Comparison of ENCODE assay signal across 14 cellular contexts in genomic region chr5:132060501-132061161, GRCh38. TPM values are rescaled to one million over a fixed set of nuclear protein-coding genes. Genes with fewer than 3 reads are reported as not detected.
DNase-seq lines count a peak whose midpoint lies in the region; ATAC-seq and TF ChIP-seq lines count a peak whose summit lies in the region.
"Had no signal": no experiment of that assay in that cellular context is flagged by ENCODE, and none has a peak within 500 bp of the region (broad histone marks: within the 10 kb centered on the region; RNA-seq: fewer than 3 reads in every experiment).

A gene with protein sequence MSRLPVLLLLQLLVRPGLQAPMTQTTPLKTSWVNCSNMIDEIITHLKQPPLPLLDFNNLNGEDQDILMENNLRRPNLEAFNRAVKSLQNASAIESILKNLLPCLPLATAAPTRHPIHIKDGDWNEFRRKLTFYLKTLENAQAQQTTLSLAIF (plus strand): TSS chr5:132060655. CDS start chr5:132060707, 52 bp downstream.

- H3K4me1 ChIP-seq in right atrium auricular region: no peaks in the 10 kb centered on the region
- no peaks in the 10 kb centered on the region for H3K4me1 ChIP-seq in right cardiac atrium (ENCODE audit: control insufficient read depth, insufficient read depth, low read length)
- peaks cover 3 to 36% of the 10 kb centered on the region in 2 donors for H3K4me1 ChIP-seq in naive thymus-derived CD4-positive, alpha-beta T cell (ENCODE audit: control insufficient read depth in 2 of 2, insufficient read depth in 2 of 2, low read length in 2 of 2)

- peaks cover 10% of the 10 kb centered on the region for H3K27me3 Mint-ChIP-seq in activated T-helper 1 cell treated with anti-CD3 and anti-CD28 coated beads, Interleukin-12 subunit alpha, Interleukin-12 subunit beta, Interleukin-2, Interleukin-4 antibody, amounts not matched to agents 30 ng/mL and 10 ng/mL and 1 ng/mL, durations not matched to agents 14 hours and 24 hours and 36 hours (ENCODE audit: insufficient read depth)
- peaks cover 0 to 20% (median 0%) of the 10 kb centered on the region in 5 donors for H3K27me3 Mint-ChIP-seq in naive thymus-derived CD4-positive, alpha-beta T cell
- H3K27me3 Mint-ChIP-seq: effector memory CD8-positive, alpha-beta T cell had no signal

- H3K27ac ChIP-seq in right atrium auricular region: no peak within 1 kb of the TSS
- no peak within 1 kb of the TSS for H3K27ac ChIP-seq in right cardiac atrium (ENCODE audit: low read length)
- no peak within 1 kb of the TSS for H3K27ac ChIP-seq in naive thymus-derived CD4-positive, alpha-beta T cell (ENCODE audit: low read depth, low read length)
- H3K27ac ChIP-seq: brain microvascular endothelial cell had no signal

- H3K4me3 Mint-ChIP-seq in activated T-helper 1 cell treated with anti-CD3 and anti-CD28 coated beads, Interleukin-12 subunit alpha, Interleukin-12 subunit beta, Interleukin-2, Interleukin-4 antibody, amounts not matched to agents 30 ng/mL and 10 ng/mL and 1 ng/mL, durations not matched to agents 14 hours and 24 hours and 36 hours: no peak within 1 kb of the TSS
- no peak within 1 kb of the TSS for H3K4me3 Mint-ChIP-seq in naive thymus-derived CD4-positive, alpha-beta T cell

- H3K27ac Mint-ChIP-seq in activated T-helper 1 cell treated with anti-CD3 and anti-CD28 coated beads, Interleukin-12 subunit alpha, Interleukin-12 subunit beta, Interleukin-2, Interleukin-4 antibody, amounts not matched to agents 30 ng/mL and 10 ng/mL and 1 ng/mL, durations not matched to agents 14 hours and 24 hours and 36 hours: peak within 1 kb of the TSS; percentile 48
- H3K27ac Mint-ChIP-seq in naive thymus-derived CD4-positive, alpha-beta T cell: peak within 1 kb of the TSS in 1 of 9 donors; percentile 80

- peak; percentile 50 for DNase-seq in right atrium auricular region (ENCODE audit: low spot score)
- DNase-seq in right cardiac atrium: no peak
- no peak for DNase-seq in activated T-helper 1 cell treated with anti-CD3 and anti-CD28 coated beads, Interleukin-12 subunit alpha, Interleukin-12 subunit beta, Interleukin-2, Interleukin-4 antibody, amounts not matched to agents 30 ng/mL and 10 ng/mL and 1 ng/mL, durations not matched to agents 14 hours and 24 hours and 36 hours (ENCODE audit: low spot score)
- peak; percentile 75 for DNase-seq in mesenteric fat pad (ENCODE audit: low spot score)
- DNase-seq in naive thymus-derived CD4-positive, alpha-beta T cell: no peak
- no peak for DNase-seq in GF-D8 (lab: John Stamatoyannopoulos, UW)
- no peak for DNase-seq in kidney glomerular epithelial cell (lab: John Stamatoyannopoulos, UW)
- no peak for DNase-seq in CD1c-positive myeloid dendritic cell (ENCODE audit: extremely low spot score)
- DNase-seq: brain microvascular endothelial cell; DND-41; effector memory CD8-positive, alpha-beta T cell; foreskin melanocyte; NCI-H1417 treated with DMSO at 0.1 percent for 48 hours; NCI-H526 had no signal

- H3K36me3 Mint-ChIP-seq in activated T-helper 1 cell treated with anti-CD3 and anti-CD28 coated beads, Interleukin-12 subunit alpha, Interleukin-12 subunit beta, Interleukin-2, Interleukin-4 antibody, amounts not matched to agents 30 ng/mL and 10 ng/mL and 1 ng/mL, durations not matched to agents 14 hours and 24 hours and 36 hours (ENCODE audit: low read depth): peaks cover 2% of the 10 kb centered on the region
- H3K36me3 Mint-ChIP-seq in naive thymus-derived CD4-positive, alpha-beta T cell: no peaks in the 10 kb centered on the region

- intact Hi-C loops in right cardiac atrium (cut with DNase I): loop anchor here in 1 of 4 donors (5.0 kb wide), 1 partner anchor 72 kb away; no protein-coding TSS in a partner anchor
- intact Hi-C loops in activated T-helper 1 cell treated with anti-CD3 and anti-CD28 coated beads, Interleukin-12 subunit alpha, Interleukin-12 subunit beta, Interleukin-2, Interleukin-4 antibody, amounts not matched to agents 30 ng/mL and 10 ng/mL and 1 ng/mL, durations not matched to agents 14 hours and 24 hours and 36 hours (cut with micrococcal nuclease): loop anchor here (2.0 to 5.0 kb wide), 3 partner anchors 14 to 307 kb away; partner anchors contain the start of gene SLC22A5
- intact Hi-C loops in naive thymus-derived CD4-positive, alpha-beta T cell (cut with micrococcal nuclease): loop anchor here (5.0 to 10.0 kb wide), 6 partner anchors 114 to 638 kb away; partner anchors contain the start of gene IRF1 (in 1 of the 2)

- CTCF ChIA-PET in naive thymus-derived CD4-positive, alpha-beta T cell (lab: Charles Lee): interaction anchor here (0.9 to 1.6 kb wide), 4 partner anchors 53 to 636 kb away, joined by 3 to 6 read pairs (median 4); no protein-coding TSS in a partner anchor

- ATAC-seq in right cardiac atrium: no peak
- ATAC-seq in naive thymus-derived CD4-positive, alpha-beta T cell: no peak
- ATAC-seq: effector memory CD8-positive, alpha-beta T cell had no signal

- no peak within 1 kb of the TSS for H3K4me3 ChIP-seq in right atrium auricular region
- no peak within 1 kb of the TSS for H3K4me3 ChIP-seq in right cardiac atrium (ENCODE audit: low read length)
- no peak within 1 kb of the TSS for H3K4me3 ChIP-seq in naive thymus-derived CD4-positive, alpha-beta T cell (ENCODE audit: low read length)

- H3K4me1 Mint-ChIP-seq in activated T-helper 1 cell treated with anti-CD3 and anti-CD28 coated beads, Interleukin-12 subunit alpha, Interleukin-12 subunit beta, Interleukin-2, Interleukin-4 antibody, amounts not matched to agents 30 ng/mL and 10 ng/mL and 1 ng/mL, durations not matched to agents 14 hours and 24 hours and 36 hours (ENCODE audit: low read depth): peaks cover 81% of the 10 kb centered on the region
- peaks cover 7 to 68% (median 13%) of the 10 kb centered on the region in 7 donors for H3K4me1 Mint-ChIP-seq in naive thymus-derived CD4-positive, alpha-beta T cell

- H3K9me3 ChIP-seq in right atrium auricular region (no peaks in the 10 kb centered on the region), right cardiac atrium (ENCODE audit: control insufficient read depth, low read length) (no peaks in the 10 kb centered on the region)
- no peaks in the 10 kb centered on the region for H3K9me3 ChIP-seq in naive thymus-derived CD4-positive, alpha-beta T cell (ENCODE audit: control insufficient read depth in 2 of 3, low read length in 3 of 3)

- POLR2A ChIA-PET in naive thymus-derived CD4-positive, alpha-beta T cell (lab: Charles Lee): no interaction called here

- H3K27me3 ChIP-seq in right atrium auricular region (no peaks in the 10 kb centered on the region), right cardiac atrium (ENCODE audit: control insufficient read depth, insufficient read depth) (no peaks in the 10 kb centered on the region)
- H3K27me3 ChIP-seq in naive thymus-derived CD4-positive, alpha-beta T cell (ENCODE audit: control insufficient read depth in 2 of 2, insufficient read depth in 2 of 2, low read length in 2 of 2): no peaks in the 10 kb centered on the region
- H3K27me3 ChIP-seq: brain microvascular endothelial cell had no signal

- WGBS in right cardiac atrium: 90% methylated on average over 16 of the region's 16 CpGs

- TF ChIP-seq CTCF in right atrium auricular region (IDR thresholded peaks at IDR 0.05): no peak

- H3K9me3 Mint-ChIP-seq in activated T-helper 1 cell treated with anti-CD3 and anti-CD28 coated beads, Interleukin-12 subunit alpha, Interleukin-12 subunit beta, Interleukin-2, Interleukin-4 antibody, amounts not matched to agents 30 ng/mL and 10 ng/mL and 1 ng/mL, durations not matched to agents 14 hours and 24 hours and 36 hours: no peaks in the 10 kb centered on the region
- no peaks in the 10 kb centered on the region for H3K9me3 Mint-ChIP-seq in naive thymus-derived CD4-positive, alpha-beta T cell
- H3K9me3 Mint-ChIP-seq: effector memory CD8-positive, alpha-beta T cell had no signal

- no peaks in the 10 kb centered on the region for H3K36me3 ChIP-seq in right atrium auricular region
- no peaks in the 10 kb centered on the region for H3K36me3 ChIP-seq in naive thymus-derived CD4-positive, alpha-beta T cell (ENCODE audit: control insufficient read depth in 2 of 3, insufficient read depth in 3 of 3, low read length in 3 of 3)
- H3K36me3 ChIP-seq: brain microvascular endothelial cell had no signal

RNA-seq across cellular contexts. Expression of the gene that starts here (rescaled TPM):
- total RNA-seq in right atrium auricular region (not detected), right cardiac atrium (not detected), mesenteric fat pad (not detected)
- not detected for polyA plus RNA-seq in right cardiac atrium
- total RNA-seq in activated T-helper 1 cell treated with anti-CD3 and anti-CD28 coated beads, Interleukin-12 subunit alpha, Interleukin-12 subunit beta, Interleukin-2, Interleukin-4 antibody, amounts not matched to agents 30 ng/mL and 10 ng/mL and 1 ng/mL, durations not matched to agents 14 hours and 24 hours and 36 hours: 94.6 and 98.5 TPM in 2 replicates
- total RNA-seq in naive thymus-derived CD4-positive, alpha-beta T cell: 1 to 10 TPM in 1 of 5 experiments, not detected in 4; 1.3 TPM
- not detected for polyA plus RNA-seq in naive thymus-derived CD4-positive, alpha-beta T cell

Comparison
In these comparisons a context has a peak if more than half of its experiments do, and no peak if none do; other contexts are left out.
1. RNA of the gene that starts here (total RNA-seq): 94.6 to 98.5 TPM in activated T-helper 1 cell treated with anti-CD3 and anti-CD28 coated beads, Interleukin-12 subunit alpha, Interleukin-12 subunit beta, Interleukin-2, Interleukin-4 antibody, amounts not matched to agents 30 ng/mL and 10 ng/mL and 1 ng/mL, durations not matched to agents 14 hours and 24 hours and 36 hours; not detected in right atrium auricular region, not detected in right cardiac atrium, not detected in mesenteric fat pad (single experiment) and 1.3 TPM in naive thymus-derived CD4-positive, alpha-beta T cell; every median in the first group is over 10 times any median in the second.
2. Peak in DNase-seq in right atrium auricular region; RNA of the gene not detected or under 1 TPM.
3. Peak in DNase-seq in mesenteric fat pad; RNA of the gene not detected or under 1 TPM.